8 cellular contexts compared by ENCODE assay signal in the genomic region with DNA sequence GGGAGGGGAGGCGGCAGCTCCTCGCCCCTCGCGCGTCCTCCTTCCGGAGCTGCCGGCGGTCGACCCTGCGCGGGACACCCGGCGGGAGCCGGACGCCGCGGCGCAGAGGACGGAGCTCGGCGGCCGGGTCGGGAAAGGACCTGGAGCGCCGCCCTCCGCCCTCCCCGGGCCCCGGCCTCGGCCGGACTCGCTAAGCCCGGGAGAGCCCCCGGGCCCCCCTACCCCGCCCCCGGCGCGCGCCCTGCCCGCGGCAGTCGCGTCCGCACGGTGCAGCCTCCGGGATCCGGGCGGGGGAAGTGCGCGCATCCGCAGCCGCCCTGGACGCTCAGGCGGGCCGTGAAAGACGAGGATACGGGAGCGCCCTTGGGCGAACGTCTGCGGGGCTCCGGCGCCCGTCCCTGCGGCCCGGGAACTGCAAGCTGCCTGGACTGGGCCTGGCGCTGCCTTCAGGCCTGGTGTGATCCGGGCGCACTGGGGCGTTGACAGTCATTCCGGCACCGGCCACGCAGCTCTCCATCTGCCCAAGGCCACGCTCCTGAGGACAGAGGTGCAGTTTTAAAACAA. TPM values are rescaled to one million over a fixed set of nuclear protein-coding genes. Genes with fewer than 3 reads are reported as not detected.
DNase-seq lines count a peak whose midpoint lies in the region; ATAC-seq and TF ChIP-seq lines count a peak whose summit lies in the region.

No MANE protein-coding gene starts in this region.

- H3K9ac ChIP-seq in SK-N-MC (ENCODE audit: insufficient read length), result peak overlapping the region; percentile 32

- peak overlapping the region in 6 of 8 donors; percentile 43 to 84 (median 68) for H3K4me3 Mint-ChIP-seq in naive B cell

- peaks cover 7% of the 10 kb centered on the region; the same call in 1 of the 2 replicates for H3K36me3 ChIP-seq in SK-N-MC (ENCODE audit: insufficient read depth, low read length)

- H3K4me3 ChIP-seq in GM12865 (ENCODE audit: low read depth, low read length) (peak overlapping the region; percentile 15; the same call in 1 of the 2 replicates), SK-N-MC (peak overlapping the region; percentile 77), epithelial cell of esophagus (ENCODE audit: low read length) (peak overlapping the region; percentile 47)

- H3K9me3 Mint-ChIP-seq in naive B cell, result no peaks in the 10 kb centered on the region

- ATAC-seq in naive B cell (ENCODE audit: low read depth in 2 of 2) (peak in 1 of 2 donors; percentile 18), GM21360 (IDR thresholded peaks at IDR 0.05; ENCODE audit: unreplicated experiment) (no peak), HG03196 (IDR thresholded peaks at IDR 0.05; ENCODE audit: unreplicated experiment) (no peak)

- H3K36me3 Mint-ChIP-seq in naive B cell, result no peaks in the 10 kb centered on the region

- no peak for TF ChIP-seq CTCF in GM12865 (IDR thresholded peaks at IDR 0.05; ENCODE audit: insufficient read depth, low read depth, low read length, missing control alignments)
- no peak for TF ChIP-seq CTCF in epithelial cell of esophagus (IDR thresholded peaks at IDR 0.05; ENCODE audit: insufficient read depth, low read depth, low read length, missing control alignments)
- TF ChIP-seq CTCF in GM13977 (IDR thresholded peaks at IDR 0.05; ENCODE audit: extremely low read depth, insufficient read depth, missing control alignments), result no peak

- in situ Hi-C loops in GM13977 (cut with MboI; ENCODE audit: low pct_unique_long_range_greater_than_20kb, low sequenced_read_pairs, unreplicated experiment), result no loop called here

- H3K27ac Mint-ChIP-seq in naive B cell, result no peak overlapping the region

- peaks cover 5 to 17% (median 7%) of the 10 kb centered on the region in 3 donors for H3K4me1 Mint-ChIP-seq in naive B cell

- H3K9me3 ChIP-seq in SK-N-MC (ENCODE audit: low read depth, low read length), result no peaks in the 10 kb centered on the region

- H3K27ac ChIP-seq in SK-N-MC, result no peak overlapping the region

- DNase-seq in GM12865 (ENCODE audit: low read depth) (no peak), SK-N-MC (ENCODE audit: low read depth, low spot score) (no peak), epithelial cell of esophagus (ENCODE audit: low read depth) (peak; percentile 31), naive B cell (no peak), amniotic stem cell (lab: John Stamatoyannopoulos, UW) (no peak), GM13977 (ENCODE audit: low spot score) (no peak)

- H3K27me3 Mint-ChIP-seq in naive B cell, result peaks cover 12 to 67% (median 61%) of the 10 kb centered on the region in 3 donors

RNA-seq across cellular contexts. Expression of gene NACC2, which starts 0.5 kb away (rescaled TPM):
- under 1 TPM in 4 of 6 donors, not detected in 2; 0.04 to 0.11 (median 0.06) TPM for polyA plus RNA-seq in naive B cell (ENCODE audit: low read depth in 6 of 6)

RNA-seq across cellular contexts. Expression of gene TMEM250, which starts 23.1 kb away (rescaled TPM):
- 10 to 100 TPM in 5 of 6 donors, 1 to 10 TPM in 1; 6.8 to 26.5 (median 18.0) TPM for polyA plus RNA-seq in naive B cell (ENCODE audit: low read depth in 6 of 6)

Comparison
In these comparisons a context has a peak if more than half of its experiments do, and no peak if none do; other contexts are left out.
1. H3K4me3 ChIP-seq: peak in every context shown above with its lines; median percentile 77 in SK-N-MC; 47 in epithelial cell of esophagus; 15 in GM12865.